ENCODE assay signal across 10 cellular contexts in genomic region chr1:84174051-84174556, GRCh38. TPM values are rescaled to one million over a fixed set of nuclear protein-coding genes. Genes with fewer than 3 reads are reported as not detected.
DNase-seq lines count a peak whose midpoint lies in the region; FAIRE-seq and TF ChIP-seq lines count a peak whose summit lies in the region.
"Had no signal": no experiment of that assay in that cellular context is flagged by ENCODE, and none has a peak within 500 bp of the region (broad histone marks: within the 10 kb centered on the region; RNA-seq: fewer than 3 reads in every experiment).

No MANE protein-coding gene starts in this region.

- no peaks in the 10 kb centered on the region for H3K27me3 ChIP-seq in ACC112 (ENCODE audit: insufficient read depth, low read length)
- H3K27me3 ChIP-seq in uterus = no peaks in the 10 kb centered on the region
- no peaks in the 10 kb centered on the region for H3K27me3 ChIP-seq in adrenal gland

- no peak for TF ChIP-seq POLR2A in uterus (IDR thresholded peaks at IDR 0.05)
- TF ChIP-seq POLR2A in adrenal gland (IDR thresholded peaks at IDR 0.05) = no peak

- H3K27ac ChIP-seq in ACC112 (ENCODE audit: low read depth, low read length) = peak overlapping the region; percentile 28
- H3K27ac ChIP-seq in uterus = no peak overlapping the region
- no peak overlapping the region for H3K27ac ChIP-seq in adrenal gland

- DNase-seq in HCEC 1CT = peak; percentile 66
- DNase-seq in amniotic epithelial cell (ENCODE audit: low read depth) = peak; percentile 64
- no peak for DNase-seq in uterus
- DNase-seq in activated effector memory CD4-positive, alpha-beta T cell treated with Interleukin-2 at 50 U/mL for 16 hours = no peak
- no peak for DNase-seq in adrenal gland
- no peak for DNase-seq in stimulated activated naive CD4-positive, alpha-beta T cell treated with Interleukin-2 at 50 U/mL for 16 hours (lab: John Stamatoyannopoulos, UW)
- DNase-seq: activated CD4-positive, alpha-beta T cell treated with anti-CD3 and anti-CD28 coated beads, Interleukin-2, amount 50 U/mL, for 4 hours; NCI-H526 treated with DMSO at 0.1 percent for 48 hours had no signal

- FAIRE-seq in islet of Langerhans (lab: Jason Lieb, UNC) = peak; percentile 91

- H3K4me1 ChIP-seq in ACC112 (ENCODE audit: control insufficient read depth, insufficient read depth, low read length, unreplicated experiment) (peaks cover 21% of the 10 kb centered on the region), uterus (no peaks in the 10 kb centered on the region), adrenal gland (replicated peaks in 1 of 2) (no peaks in the 10 kb centered on the region)

- intact Hi-C loops in uterus (cut with DNase I; ENCODE audit: low total_unique reads) (no loop called here), adrenal gland (cut with DNase I) (no loop called here)

- WGBS in adrenal gland, 4 donors = 80 to 94% (median 84%) methylated on average over 4 of the region's 4 CpGs

- TF ChIP-seq CTCF in uterus (IDR thresholded peaks at IDR 0.05) (no peak), adrenal gland (IDR thresholded peaks at IDR 0.05) (no peak)

- H3K9me3 ChIP-seq in uterus (no peaks in the 10 kb centered on the region), adrenal gland (replicated peaks in 1 of 3) (peaks cover 0 to 6% (median 0%) of the 10 kb centered on the region in 3 donors)

- H3K36me3 ChIP-seq in ACC112 (ENCODE audit: insufficient read depth, low read length) = no peaks in the 10 kb centered on the region
- H3K36me3 ChIP-seq in uterus = no peaks in the 10 kb centered on the region
- H3K36me3 ChIP-seq in adrenal gland (replicated peaks in 1 of 2) = no peaks in the 10 kb centered on the region

- no peaks in the 10 kb centered on the region for H3K79me2 ChIP-seq in ACC112 (ENCODE audit: control insufficient read depth, insufficient read depth, low read length, unreplicated experiment)

- H3K4me3 ChIP-seq in ACC112 (ENCODE audit: low read depth, low read length) = no peak overlapping the region; the same call in 1 of the 2 replicates
- no peak overlapping the region for H3K4me3 ChIP-seq in uterus
- no peak overlapping the region for H3K4me3 ChIP-seq in adrenal gland

- no peak overlapping the region for H2AFZ ChIP-seq in ACC112 (ENCODE audit: low read length, unreplicated experiment)

RNA-seq across cellular contexts. Expression of gene PRKACB, which starts 30.0 kb away (rescaled TPM):
- total RNA-seq in uterus = 10 to 100 TPM; 13.3 to 75.1 (median 34.2) TPM
- total RNA-seq in adrenal gland = 10 to 100 TPM in 7 of 8 donors, 1 to 10 TPM in 1; 8.5 to 58.3 (median 31.2) TPM
- 10 to 100 TPM in 2 of 3 donors, 1 to 10 TPM in 1; 7.7 to 79.8 (median 17.4) TPM for polyA plus RNA-seq in adrenal gland

Comparison
In these comparisons a context has a peak if more than half of its experiments do, and no peak if none do; other contexts are left out.
1. DNase-seq: peak in HCEC 1CT (single experiment) and amniotic epithelial cell (single experiment); none in uterus (0 of 2), activated effector memory CD4-positive, alpha-beta T cell treated with Interleukin-2 at 50 U/mL for 16 hours (single experiment), adrenal gland (0 of 7) and stimulated activated naive CD4-positive, alpha-beta T cell treated with Interleukin-2 at 50 U/mL for 16 hours (single experiment).